14 cellular contexts compared by ENCODE assay signal in genomic region chr9:14366071-14366470, GRCh38. TPM values are rescaled to one million over a fixed set of nuclear protein-coding genes. Genes with fewer than 3 reads are reported as not detected.
A peak's percentile ranks its signal among the peaks of the same experiment; 100 is the strongest.
DNase-seq lines count a peak whose midpoint lies in the region; ATAC-seq and TF ChIP-seq lines count a peak whose summit lies in the region.
"Had no signal": no experiment of that assay in that cellular context is flagged by ENCODE, and none has a peak within 500 bp of the region (broad histone marks: within the 10 kb centered on the region; RNA-seq: fewer than 3 reads in every experiment).

No MANE protein-coding gene starts in this region.

- peaks cover 28% of the 10 kb centered on the region for H3K4me1 Mint-ChIP-seq in brain
- no peaks in the 10 kb centered on the region for H3K4me1 Mint-ChIP-seq in activated CD4-positive, alpha-beta T cell treated with anti-CD3 and anti-CD28 coated beads for 36 hours
- H3K4me1 Mint-ChIP-seq: naive thymus-derived CD8-positive, alpha-beta T cell had no signal

- intact Hi-C loops in left ventricle myocardium superior (cut with micrococcal nuclease), result no loop called here
- intact Hi-C loops in activated CD4-positive, alpha-beta T cell treated with anti-CD3 and anti-CD28 coated beads for 36 hours (cut with DNase I, micrococcal nuclease), result no loop called here

- ATAC-seq in left ventricle myocardium superior, result peak; percentile 80
- ATAC-seq in thoracic aorta (ENCODE audit: insufficient number of reproducible peaks, low FRiP score, low read depth), result no peak
- ATAC-seq in GM18868 (IDR thresholded peaks at IDR 0.05; ENCODE audit: unreplicated experiment), result no peak
- no peak for ATAC-seq in activated CD4-positive, alpha-beta T cell treated with anti-CD3 and anti-CD28 coated beads for 36 hours
- ATAC-seq: naive thymus-derived CD8-positive, alpha-beta T cell had no signal

- no peak overlapping the region for H3K9ac ChIP-seq in GM23248

- H3K27me3 Mint-ChIP-seq in brain, result peaks cover 3% of the 10 kb centered on the region
- H3K27me3 Mint-ChIP-seq in activated CD4-positive, alpha-beta T cell treated with anti-CD3 and anti-CD28 coated beads for 36 hours, result peaks cover 14% of the 10 kb centered on the region

- CTCF ChIA-PET in activated CD4-positive, alpha-beta T cell treated with anti-CD3 and anti-CD28 coated beads for 36 hours (lab: Charles Lee), result interaction anchor here (1.2 kb wide), 1 partner anchor 27 kb away, joined by 3 read pairs; no protein-coding TSS in a partner anchor

- H3K36me3 ChIP-seq in GM23248 (ENCODE audit: low read depth), result no peaks in the 10 kb centered on the region
- H3K36me3 ChIP-seq in thoracic aorta, result no peaks in the 10 kb centered on the region

- TF ChIP-seq CTCF in brain (conservative IDR thresholded peaks at IDR 0.05) (no peak), thoracic aorta (IDR thresholded peaks at IDR 0.05) (no peak)

- H3K36me3 Mint-ChIP-seq in brain, result peaks cover 24% of the 10 kb centered on the region
- no peaks in the 10 kb centered on the region for H3K36me3 Mint-ChIP-seq in activated CD4-positive, alpha-beta T cell treated with anti-CD3 and anti-CD28 coated beads for 36 hours (ENCODE audit: low read depth)
- H3K36me3 Mint-ChIP-seq: activated naive CD8-positive, alpha-beta T cell had no signal

- H3F3A ChIP-seq in GM23248 (ENCODE audit: insufficient read depth), result peaks cover 46% of the 10 kb centered on the region

- POLR2A ChIA-PET in activated CD4-positive, alpha-beta T cell treated with anti-CD3 and anti-CD28 coated beads for 36 hours (lab: Charles Lee), result no interaction called here

- H2AFZ ChIP-seq in GM23248, result no peak overlapping the region

- H3K4me3 ChIP-seq in GM23248 (peak overlapping the region; percentile 9; the same call in 1 of the 2 replicates), thoracic aorta (peak overlapping the region; percentile 56)

- DNase-seq in GM23248, result peak; percentile 96
- peak; percentile 55 for DNase-seq in left ventricle myocardium superior
- no peak for DNase-seq in thoracic aorta (ENCODE audit: low spot score)
- no peak for DNase-seq in SKM-1 (lab: John Stamatoyannopoulos, UW; ENCODE audit: unreplicated experiment)
- no peak for DNase-seq in activated CD8-positive, alpha-beta memory T cell treated with anti-CD3 and anti-CD28 coated beads for 24 hours
- DNase-seq in activated CD4-positive, alpha-beta T cell treated with anti-CD3 and anti-CD28 coated beads for 36 hours, result no peak
- DNase-seq: effector memory CD4-positive, alpha-beta T cell; Karpas-422; naive thymus-derived CD8-positive, alpha-beta T cell; NCI-H2171; T-helper 2 cell had no signal

- no peaks in the 10 kb centered on the region for H3K9me2 ChIP-seq in GM23248 (ENCODE audit: insufficient read depth)

- H3K27me3 ChIP-seq in GM23248 (replicated peaks; ENCODE audit: insufficient read depth), result peaks cover 15% of the 10 kb centered on the region
- H3K27me3 ChIP-seq in thoracic aorta (replicated peaks; ENCODE audit: insufficient read depth), result no peaks in the 10 kb centered on the region

- peaks cover 40% of the 10 kb centered on the region for H3K4me1 ChIP-seq in GM23248 (ENCODE audit: insufficient read depth)
- H3K4me1 ChIP-seq in thoracic aorta (ENCODE audit: control insufficient read depth in 1 of 2, low read depth in 2 of 2), result peaks cover 11 to 50% of the 10 kb centered on the region in 2 donors

- no peaks in the 10 kb centered on the region for H3K9me3 ChIP-seq in GM23248 (ENCODE audit: low read depth)
- no peaks in the 10 kb centered on the region for H3K9me3 ChIP-seq in thoracic aorta

- H3K27ac ChIP-seq in GM23248, result peak overlapping the region; percentile 65
- H3K27ac ChIP-seq in thoracic aorta, result peak overlapping the region; percentile 79

- in situ Hi-C loops in GM23248 (cut with MboI), result no loop called here

- peaks cover 4 to 11% (median 6%) of the 10 kb centered on the region in 5 experiments for H3K9me3 Mint-ChIP-seq in brain
- H3K9me3 Mint-ChIP-seq in activated CD4-positive, alpha-beta T cell treated with anti-CD3 and anti-CD28 coated beads for 36 hours (ENCODE audit: low read depth), result peaks cover 3% of the 10 kb centered on the region

- H4K20me1 ChIP-seq in GM23248 (ENCODE audit: insufficient read depth), result no peaks in the 10 kb centered on the region

- H3K4me2 ChIP-seq in GM23248 (ENCODE audit: unreplicated experiment), result peak overlapping the region; percentile 51

- 1% methylated on average over 10 of the region's 10 CpGs for WGBS in GM23248 (ENCODE audit: low coverage in 1 of 2, low lambda C conversion rate in 2 of 2, missing lambda C conversion rate in 2 of 2), 2 experiments

- H3K27ac Mint-ChIP-seq in brain, result peak overlapping the region in 3 of 5 experiments; percentile 3 to 91 (median 78)
- H3K27ac Mint-ChIP-seq in activated CD4-positive, alpha-beta T cell treated with anti-CD3 and anti-CD28 coated beads for 36 hours, result no peak overlapping the region
- H3K27ac Mint-ChIP-seq: activated naive CD8-positive, alpha-beta T cell; naive thymus-derived CD8-positive, alpha-beta T cell had no signal

- H3K79me2 ChIP-seq in GM23248 (ENCODE audit: insufficient read depth), result no peaks in the 10 kb centered on the region

- H3K4me3 Mint-ChIP-seq in brain, result peak overlapping the region in 1 of 5 experiments; percentile 36
- H3K4me3 Mint-ChIP-seq in activated CD4-positive, alpha-beta T cell treated with anti-CD3 and anti-CD28 coated beads for 36 hours, result no peak overlapping the region
- H3K4me3 Mint-ChIP-seq: activated naive CD8-positive, alpha-beta T cell; naive thymus-derived CD8-positive, alpha-beta T cell had no signal

RNA-seq across cellular contexts. Expression of gene NFIB, which starts 52.1 kb away (rescaled TPM):
- total RNA-seq in GM23248 (2014; rRNA removed; shearing (Covaris generic)), result 3.4 and 5.3 TPM in 2 replicates
- polyA plus RNA-seq in GM23248 (2016; fragmentation: Nextera tagmentation; extraction: Ambion mirVana) (5.8 and 6.0 TPM in 2 replicates), brain (ENCODE audit: insufficient read depth, low read depth, low replicate concordance) (49.5 TPM)
- total RNA-seq in left ventricle myocardium superior (110 TPM), thoracic aorta (100 to 1,000 TPM in 1 of 2 donors, 10 to 100 TPM in 1; 54.8 to 114 TPM)
- not detected for total RNA-seq in activated CD4-positive, alpha-beta T cell treated with anti-CD3 and anti-CD28 coated beads for 36 hours
- total RNA-seq: naive thymus-derived CD8-positive, alpha-beta T cell had no signal

Comparison
In these comparisons a context has a peak if more than half of its experiments do, and no peak if none do; other contexts are left out.
1. DNase-seq: peak in GM23248 (single experiment) and left ventricle myocardium superior (single experiment); none in thoracic aorta (single experiment), SKM-1 (single experiment), activated CD8-positive, alpha-beta memory T cell treated with anti-CD3 and anti-CD28 coated beads for 24 hours (single experiment) and activated CD4-positive, alpha-beta T cell treated with anti-CD3 and anti-CD28 coated beads for 36 hours (single experiment).